ENCODE assay signal across 1 cellular context in genomic region chr12:8032242-8033152, GRCh38.
TF ChIP-seq lines count a peak whose summit lies in the region.

Gene FOXJ2 (plus strand): TSS chr12:8032716. CDS start chr12:8039833, 7,117 bp downstream.

TF ChIP-seq in K562, 482 proteins besides CTCF, POLR2A, EP300 and RAD21 (continued from another document):
- no peak for TF ChIP-seq E2F1 (CRISPR knock-in tag; IDR thresholded peaks at IDR 0.05)
